Comparison of ENCODE assay signal across 1 cellular context in the genomic region with DNA sequence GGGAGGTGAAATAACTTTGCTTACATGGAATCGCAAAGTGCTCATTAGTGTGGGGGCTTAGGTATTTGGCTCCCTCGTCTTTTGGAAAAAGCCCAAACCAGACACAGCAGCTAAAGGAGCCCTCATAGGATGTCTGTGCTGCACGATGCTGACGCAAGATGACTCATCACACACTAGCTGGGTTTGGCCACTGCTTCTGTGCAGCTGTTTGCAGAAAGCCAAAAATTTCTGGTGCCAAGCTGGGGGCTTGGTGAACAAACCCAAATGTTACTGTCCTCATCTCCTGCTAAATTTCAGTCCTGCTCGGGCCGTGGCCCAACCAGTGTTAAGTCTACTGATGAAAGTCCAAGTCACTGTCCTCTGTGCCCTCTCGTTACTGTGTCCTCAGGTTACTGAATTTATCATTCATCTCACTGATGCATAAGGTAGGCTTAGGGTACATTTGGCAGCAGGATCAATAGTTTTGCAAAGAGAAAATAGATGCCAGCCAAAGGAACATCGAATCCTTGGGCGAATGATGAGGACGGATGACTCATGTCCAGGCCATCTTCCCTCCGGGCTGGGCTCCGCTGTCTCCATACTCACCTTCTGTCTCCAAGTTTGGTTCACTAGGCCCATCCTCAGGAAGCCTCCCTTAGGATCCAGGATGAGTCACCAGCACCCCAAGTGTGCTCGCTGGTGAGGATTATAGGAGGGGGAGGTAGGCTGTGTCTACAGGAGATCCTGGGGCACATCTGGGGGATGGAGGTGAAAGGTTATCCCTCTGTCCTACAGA.
TF ChIP-seq lines count a peak whose summit lies in the region.

No MANE protein-coding gene starts in this region.

TF ChIP-seq in K562, 482 proteins besides CTCF, POLR2A, EP300 and RAD21 (continued from another document and continues in another):
- TF ChIP-seq PREB (CRISPR knock-in tag; IDR thresholded peaks at IDR 0.05) (peak; percentile 96), POLR2AphosphoS2 (IDR thresholded peaks at IDR 0.05; ENCODE audit: low read length) (no peak), ZC3H4 (CRISPR knock-in tag; IDR thresholded peaks at IDR 0.05; ENCODE audit: borderline replicate concordance) (no peak), BRD4 (IDR thresholded peaks at IDR 0.05) (no peak), CTBP1 (IDR thresholded peaks at IDR 0.05; ENCODE audit: borderline replicate concordance) (peak; percentile 61; the same call in 1 of the 2 replicates), RHOXF2B (CRISPR knock-in tag; conservative IDR thresholded peaks at IDR 0.05) (no peak), TAF15 (IDR thresholded peaks at IDR 0.05; ENCODE audit: low read depth, low read length) (no peak), ZNF3 (CRISPR knock-in tag; IDR thresholded peaks at IDR 0.05) (no peak), ZNF277 (CRISPR knock-in tag; IDR thresholded peaks at IDR 0.05; ENCODE audit: borderline replicate concordance) (no peak), ZNF408 (CRISPR knock-in tag; IDR thresholded peaks at IDR 0.05; ENCODE audit: low read depth) (no peak), POLR2G (IDR thresholded peaks at IDR 0.05; ENCODE audit: low read depth, low read length) (no peak), ZNF431 (CRISPR knock-in tag; IDR thresholded peaks at IDR 0.05) (no peak), XRCC4 (IDR thresholded peaks at IDR 0.05; ENCODE audit: extremely low read depth, insufficient read depth, insufficient read length) (no peak), SIX5 (IDR thresholded peaks at IDR 0.05; ENCODE audit: borderline replicate concordance in 1 of 2, insufficient read depth in 1 of 2, low read depth in 1 of 2, low read length in 2 of 2) (no peak), GABPB2 (CRISPR knock-in tag; conservative IDR thresholded peaks at IDR 0.05) (no peak), ZNF79 (CRISPR knock-in tag; IDR thresholded peaks at IDR 0.05; ENCODE audit: low read depth) (no peak), GMEB1 (CRISPR knock-in tag; IDR thresholded peaks at IDR 0.05) (no peak), ZNF445 (CRISPR knock-in tag; IDR thresholded peaks at IDR 0.05; ENCODE audit: low read depth) (no peak), HMG20B (CRISPR knock-in tag; IDR thresholded peaks at IDR 0.05) (no peak), CSDE1 (IDR thresholded peaks at IDR 0.05) (no peak), NRF1 (conservative IDR thresholded peaks at IDR 0.05 in 1 of 2, IDR thresholded peaks at IDR 0.05 in 1 of 2) (peak; percentile 40 to 51; a peak in 3 of 4 replicates), SRSF3 (IDR thresholded peaks at IDR 0.05; ENCODE audit: insufficient read depth, low read length) (no peak), STAT5B (CRISPR knock-in tag; IDR thresholded peaks at IDR 0.05) (no peak), ELK1 (CRISPR knock-in tag; IDR thresholded peaks at IDR 0.05) (no peak), MAFG (tag; conservative IDR thresholded peaks at IDR 0.05) (peak; percentile 77), ETS1 (conservative IDR thresholded peaks at IDR 0.05; ENCODE audit: control insufficient read depth, low read depth, low read length) (no peak), RBM17 (IDR thresholded peaks at IDR 0.05; ENCODE audit: borderline replicate concordance, low read depth, low read length) (no peak), JUNB (CRISPR knock-in tag; conservative IDR thresholded peaks at IDR 0.05) (peak; percentile 81), MITF (IDR thresholded peaks at IDR 0.05) (no peak), SMARCA4 (IDR thresholded peaks at IDR 0.05) (peak; percentile 73), ESRRB (CRISPR knock-in tag; IDR thresholded peaks at IDR 0.05; ENCODE audit: borderline replicate concordance) (no peak), SUPT5H (IDR thresholded peaks at IDR 0.05) (no peak), ZNF830 (CRISPR knock-in tag; IDR thresholded peaks at IDR 0.05) (no peak), ZNF668 (CRISPR knock-in tag; IDR thresholded peaks at IDR 0.05) (no peak), ZNF143 (CRISPR knock-in tag; IDR thresholded peaks at IDR 0.05) (no peak), CBX2 (IDR thresholded peaks at IDR 0.05; ENCODE audit: insufficient read depth, low read length, poor library complexity, severe bottlenecking) (no peak), FOXJ3 (CRISPR knock-in tag; IDR thresholded peaks at IDR 0.05) (no peak), ARID1B (IDR thresholded peaks at IDR 0.05) (peak; percentile 50; the same call in 1 of the 2 replicates)
- TF ChIP-seq, protein P1, sequence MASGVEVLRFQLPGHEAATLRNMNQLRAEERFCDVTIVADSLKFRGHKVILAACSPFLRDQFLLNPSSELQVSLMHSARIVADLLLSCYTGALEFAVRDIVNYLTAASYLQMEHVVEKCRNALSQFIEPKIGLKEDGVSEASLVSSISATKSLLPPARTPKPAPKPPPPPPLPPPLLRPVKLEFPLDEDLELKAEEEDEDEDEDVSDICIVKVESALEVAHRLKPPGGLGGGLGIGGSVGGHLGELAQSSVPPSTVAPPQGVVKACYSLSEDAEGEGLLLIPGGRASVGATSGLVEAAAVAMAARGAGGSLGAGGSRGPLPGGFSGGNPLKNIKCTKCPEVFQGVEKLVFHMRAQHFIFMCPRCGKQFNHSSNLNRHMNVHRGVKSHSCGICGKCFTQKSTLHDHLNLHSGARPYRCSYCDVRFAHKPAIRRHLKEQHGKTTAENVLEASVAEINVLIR (CRISPR knock-in tag; IDR thresholded peaks at IDR 0.05): 0 out of 2 replicates have a peak, but pooled peaks have one; percentile 28
- TF ChIP-seq, protein P2, sequence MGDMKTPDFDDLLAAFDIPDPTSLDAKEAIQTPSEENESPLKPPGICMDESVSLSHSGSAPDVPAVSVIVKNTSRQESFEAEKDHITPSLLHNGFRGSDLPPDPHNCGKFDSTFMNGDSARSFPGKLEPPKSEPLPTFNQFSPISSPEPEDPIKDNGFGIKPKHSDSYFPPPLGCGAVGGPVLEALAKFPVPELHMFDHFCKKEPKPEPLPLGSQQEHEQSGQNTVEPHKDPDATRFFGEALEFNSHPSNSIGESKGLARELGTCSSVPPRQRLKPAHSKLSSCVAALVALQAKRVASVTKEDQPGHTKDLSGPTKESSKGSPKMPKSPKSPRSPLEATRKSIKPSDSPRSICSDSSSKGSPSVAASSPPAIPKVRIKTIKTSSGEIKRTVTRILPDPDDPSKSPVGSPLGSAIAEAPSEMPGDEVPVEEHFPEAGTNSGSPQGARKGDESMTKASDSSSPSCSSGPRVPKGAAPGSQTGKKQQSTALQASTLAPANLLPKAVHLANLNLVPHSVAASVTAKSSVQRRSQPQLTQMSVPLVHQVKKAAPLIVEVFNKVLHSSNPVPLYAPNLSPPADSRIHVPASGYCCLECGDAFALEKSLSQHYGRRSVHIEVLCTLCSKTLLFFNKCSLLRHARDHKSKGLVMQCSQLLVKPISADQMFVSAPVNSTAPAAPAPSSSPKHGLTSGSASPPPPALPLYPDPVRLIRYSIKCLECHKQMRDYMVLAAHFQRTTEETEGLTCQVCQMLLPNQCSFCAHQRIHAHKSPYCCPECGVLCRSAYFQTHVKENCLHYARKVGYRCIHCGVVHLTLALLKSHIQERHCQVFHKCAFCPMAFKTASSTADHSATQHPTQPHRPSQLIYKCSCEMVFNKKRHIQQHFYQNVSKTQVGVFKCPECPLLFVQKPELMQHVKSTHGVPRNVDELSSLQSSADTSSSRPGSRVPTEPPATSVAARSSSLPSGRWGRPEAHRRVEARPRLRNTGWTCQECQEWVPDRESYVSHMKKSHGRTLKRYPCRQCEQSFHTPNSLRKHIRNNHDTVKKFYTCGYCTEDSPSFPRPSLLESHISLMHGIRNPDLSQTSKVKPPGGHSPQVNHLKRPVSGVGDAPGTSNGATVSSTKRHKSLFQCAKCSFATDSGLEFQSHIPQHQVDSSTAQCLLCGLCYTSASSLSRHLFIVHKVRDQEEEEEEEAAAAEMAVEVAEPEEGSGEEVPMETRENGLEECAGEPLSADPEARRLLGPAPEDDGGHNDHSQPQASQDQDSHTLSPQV (IDR thresholded peaks at IDR 0.05): peak; percentile 65; the same call in 1 of the 2 replicates
- TF ChIP-seq, protein P3, sequence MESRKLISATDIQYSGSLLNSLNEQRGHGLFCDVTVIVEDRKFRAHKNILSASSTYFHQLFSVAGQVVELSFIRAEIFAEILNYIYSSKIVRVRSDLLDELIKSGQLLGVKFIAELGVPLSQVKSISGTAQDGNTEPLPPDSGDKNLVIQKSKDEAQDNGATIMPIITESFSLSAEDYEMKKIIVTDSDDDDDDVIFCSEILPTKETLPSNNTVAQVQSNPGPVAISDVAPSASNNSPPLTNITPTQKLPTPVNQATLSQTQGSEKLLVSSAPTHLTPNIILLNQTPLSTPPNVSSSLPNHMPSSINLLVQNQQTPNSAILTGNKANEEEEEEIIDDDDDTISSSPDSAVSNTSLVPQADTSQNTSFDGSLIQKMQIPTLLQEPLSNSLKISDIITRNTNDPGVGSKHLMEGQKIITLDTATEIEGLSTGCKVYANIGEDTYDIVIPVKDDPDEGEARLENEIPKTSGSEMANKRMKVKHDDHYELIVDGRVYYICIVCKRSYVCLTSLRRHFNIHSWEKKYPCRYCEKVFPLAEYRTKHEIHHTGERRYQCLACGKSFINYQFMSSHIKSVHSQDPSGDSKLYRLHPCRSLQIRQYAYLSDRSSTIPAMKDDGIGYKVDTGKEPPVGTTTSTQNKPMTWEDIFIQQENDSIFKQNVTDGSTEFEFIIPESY (CRISPR knock-in tag; IDR thresholded peaks at IDR 0.05): no peak
- TF ChIP-seq, protein P4, sequence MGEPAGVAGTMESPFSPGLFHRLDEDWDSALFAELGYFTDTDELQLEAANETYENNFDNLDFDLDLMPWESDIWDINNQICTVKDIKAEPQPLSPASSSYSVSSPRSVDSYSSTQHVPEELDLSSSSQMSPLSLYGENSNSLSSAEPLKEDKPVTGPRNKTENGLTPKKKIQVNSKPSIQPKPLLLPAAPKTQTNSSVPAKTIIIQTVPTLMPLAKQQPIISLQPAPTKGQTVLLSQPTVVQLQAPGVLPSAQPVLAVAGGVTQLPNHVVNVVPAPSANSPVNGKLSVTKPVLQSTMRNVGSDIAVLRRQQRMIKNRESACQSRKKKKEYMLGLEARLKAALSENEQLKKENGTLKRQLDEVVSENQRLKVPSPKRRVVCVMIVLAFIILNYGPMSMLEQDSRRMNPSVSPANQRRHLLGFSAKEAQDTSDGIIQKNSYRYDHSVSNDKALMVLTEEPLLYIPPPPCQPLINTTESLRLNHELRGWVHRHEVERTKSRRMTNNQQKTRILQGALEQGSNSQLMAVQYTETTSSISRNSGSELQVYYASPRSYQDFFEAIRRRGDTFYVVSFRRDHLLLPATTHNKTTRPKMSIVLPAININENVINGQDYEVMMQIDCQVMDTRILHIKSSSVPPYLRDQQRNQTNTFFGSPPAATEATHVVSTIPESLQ (CRISPR knock-in tag; IDR thresholded peaks at IDR 0.05): no peak
